Comparison of ENCODE assay signal across 9 cellular contexts in genomic region chr19:18684642-18684993, GRCh38. TPM values are rescaled to one million over a fixed set of nuclear protein-coding genes. Genes with fewer than 3 reads are reported as not detected.
A peak's percentile ranks its signal among the peaks of the same experiment; 100 is the strongest.
DNase-seq lines count a peak whose midpoint lies in the region; ATAC-seq, FAIRE-seq and TF ChIP-seq lines count a peak whose summit lies in the region.
"Had no signal": no experiment of that assay in that cellular context is flagged by ENCODE, and none has a peak within 500 bp of the region (broad histone marks: within the 10 kb centered on the region; RNA-seq: fewer than 3 reads in every experiment).

No MANE protein-coding gene starts in this region.

- H3K27ac Mint-ChIP-seq in naive B cell = peak overlapping the region in 2 of 6 donors; percentile 2 to 74

- no TSS peak for BruUV-seq in HepG2 (replicated peaks; lab: Mats Ljungman, UMichigan)

- peaks cover under 1% of the 10 kb centered on the region; the same call in 1 of the 2 replicates for H4K20me1 ChIP-seq in HepG2 (ENCODE audit: insufficient read depth, low read length)

- peaks cover 44% of the 10 kb centered on the region for H3K79me2 ChIP-seq in HepG2 (ENCODE audit: insufficient read depth, low read length)

- no peak for TF ChIP-seq POLR2A in HepG2 (IDR thresholded peaks at IDR 0.05; ENCODE audit: insufficient read depth in 1 of 2, low read depth in 2 of 2, low read length in 2 of 2)
- no peak for TF ChIP-seq POLR2A in right lobe of liver (IDR thresholded peaks at IDR 0.05)

- intact Hi-C loops in HepG2 (cut with micrococcal nuclease; ENCODE audit: unreplicated experiment) (loop anchor here (10.0 kb wide), 1 partner anchor 50 kb away; no protein-coding TSS in a partner anchor), right lobe of liver (cut with DNase I) (no loop called here)

- DNase-seq in HepG2 (ENCODE audit: low spot score) (no peak), right lobe of liver (no peak), adipocyte (ENCODE audit: low read depth) (no peak), naive B cell (no peak), DMS 273 (lab: John Stamatoyannopoulos, UW; ENCODE audit: unreplicated experiment) (no peak)
- DNase-seq: testis had no signal

- H3K9ac ChIP-seq in HepG2 (ENCODE audit: insufficient read depth, low read depth, low read length) = peak overlapping the region; percentile 68
- H3K9ac ChIP-seq in adipocyte (ENCODE audit: low read length) = peak overlapping the region; percentile 83

- TF ChIP-seq EP300 in HepG2 (IDR thresholded peaks at IDR 0.05; ENCODE audit: low read depth in 2 of 2, low read length in 2 of 2) (no peak), HepG2 (CRISPR knock-in tag; IDR thresholded peaks at IDR 0.05; ENCODE audit: borderline replicate concordance) (no peak)

- no peak for TF ChIP-seq RAD21 in HepG2 (CRISPR knock-in tag; IDR thresholded peaks at IDR 0.05)

- no peaks in the 10 kb centered on the region for H3K9me3 Mint-ChIP-seq in naive B cell

- H3K4me3 ChIP-seq in HepG2 (replicated peaks in 1 of 3; ENCODE audit: insufficient read depth in 1 of 3, low read depth in 2 of 3, low read length in 3 of 3) = peak overlapping the region; percentile 62 to 89 (median 86); a peak in 4 of 6 replicates
- H3K4me3 ChIP-seq in right lobe of liver = no peak overlapping the region
- peak overlapping the region; percentile 86 for H3K4me3 ChIP-seq in adipocyte (ENCODE audit: low read length)

- POLR2A ChIA-PET in HepG2 (lab: Yijun Ruan, JAX) = interaction anchor here (1.5 kb wide), 1 partner anchor 95 kb away, joined by 3 read pairs; no protein-coding TSS in a partner anchor

- no peaks in the 10 kb centered on the region for H3K36me3 ChIP-seq in HepG2 (replicated peaks in 1 of 2; ENCODE audit: control insufficient read depth in 1 of 2, insufficient read depth in 2 of 2, low read length in 2 of 2)
- H3K36me3 ChIP-seq in right lobe of liver = no peaks in the 10 kb centered on the region
- no peaks in the 10 kb centered on the region for H3K36me3 ChIP-seq in adipocyte (ENCODE audit: control insufficient read depth, insufficient read depth, low read length, severe bottlenecking)

- no peaks in the 10 kb centered on the region for H3K36me3 Mint-ChIP-seq in naive B cell

- H3K27me3 ChIP-seq in HepG2 (ENCODE audit: control insufficient read depth in 1 of 2, insufficient read depth in 2 of 2, low read length in 2 of 2) = no peaks in the 10 kb centered on the region; a peak in 1 of 5 replicates
- H3K27me3 ChIP-seq in right lobe of liver = no peaks in the 10 kb centered on the region
- no peaks in the 10 kb centered on the region for H3K27me3 ChIP-seq in adipocyte (replicated peaks; ENCODE audit: control insufficient read depth, insufficient read depth, low read length)
- H3K27me3 ChIP-seq: testis had no signal

- H3K9me3 ChIP-seq in HepG2 (ENCODE audit: low read length) (no peaks in the 10 kb centered on the region), right lobe of liver (no peaks in the 10 kb centered on the region), adipocyte (ENCODE audit: control insufficient read depth, low read length) (no peaks in the 10 kb centered on the region)
- H3K9me3 ChIP-seq: testis had no signal

- no peak for FAIRE-seq in HepG2 (lab: Jason Lieb, UNC)

- CTCF ChIA-PET in HepG2 (lab: Yijun Ruan, JAX; ENCODE audit: low intra/inter-chr PET ratio, low total read pairs) = no interaction called here

- no peak overlapping the region for H2AFZ ChIP-seq in HepG2 (ENCODE audit: low read length)

- H3K4me2 ChIP-seq in HepG2 (ENCODE audit: low read depth, low read length) = peak overlapping the region; percentile 100

- in situ Hi-C loops in HepG2 (cut with HindIII; ENCODE audit: extremely low pct_ligation_motif_present, low pct_unique_long_range_greater_than_20kb) = no loop called here

- no CpG with 5 or more reads among the region's 3 CpGs for WGBS in HepG2 (ENCODE audit: low lambda C conversion rate)
- WGBS in right lobe of liver (ENCODE audit: insufficient coverage, low coverage, low lambda C conversion rate, missing lambda C conversion rate) = no CpG with 5 or more reads among the region's 3 CpGs

- no peak overlapping the region for H3K27ac ChIP-seq in HepG2 (ENCODE audit: extremely low read length, insufficient read depth, low read length)
- H3K27ac ChIP-seq in right lobe of liver = no peak overlapping the region
- H3K27ac ChIP-seq: testis had no signal

- H3K4me1 Mint-ChIP-seq in naive B cell = peaks cover 17 to 63% (median 58%) of the 10 kb centered on the region in 3 donors

- TF ChIP-seq CTCF in HepG2 (CRISPR knock-in tag; IDR thresholded peaks at IDR 0.05) (no peak), right lobe of liver (IDR thresholded peaks at IDR 0.05) (no peak)

- H3K4me3 Mint-ChIP-seq in naive B cell = peak overlapping the region in 7 of 8 donors; percentile 45 to 90 (median 80)

- peak; percentile 27; the same call in 2 of the 3 replicates for ATAC-seq in HepG2
- ATAC-seq in right lobe of liver = no peak
- ATAC-seq in naive B cell (ENCODE audit: low read depth in 2 of 2) = no peak
- no peak for ATAC-seq in HG03025 (IDR thresholded peaks at IDR 0.05; ENCODE audit: low FRiP score, unreplicated experiment)
- no peak for ATAC-seq in HG02885 (IDR thresholded peaks at IDR 0.05; ENCODE audit: poor library complexity, unreplicated experiment)
- ATAC-seq in GM21528 (IDR thresholded peaks at IDR 0.05; ENCODE audit: low FRiP score, unreplicated experiment) = no peak

- H3K4me1 ChIP-seq in HepG2 (ENCODE audit: insufficient read depth, low read length) (peaks cover 37% of the 10 kb centered on the region), right lobe of liver (peaks cover 0 to 24% (median 0%) of the 10 kb centered on the region in 4 donors), adipocyte (ENCODE audit: control insufficient read depth, insufficient read depth, low read length) (peaks cover 33% of the 10 kb centered on the region)

- no peaks in the 10 kb centered on the region for H3K27me3 Mint-ChIP-seq in naive B cell

TF ChIP-seq in HepG2, 621 proteins besides CTCF, POLR2A, EP300 and RAD21 (continues in another document):
- TF ChIP-seq MTA1 (CRISPR knock-in tag; IDR thresholded peaks at IDR 0.05; ENCODE audit: borderline replicate concordance) = no peak
- TF ChIP-seq CREBL2 (CRISPR knock-in tag; IDR thresholded peaks at IDR 0.05; ENCODE audit: borderline replicate concordance) = no peak
- no peak for TF ChIP-seq RFXAP (CRISPR knock-in tag; IDR thresholded peaks at IDR 0.05; ENCODE audit: borderline replicate concordance)

RNA-seq across cellular contexts. Expression of gene CRTC1, which starts 1.1 kb away (rescaled TPM):
- total RNA-seq in HepG2 (2016; rRNA removed; fragmentation: Illumina TruSeq; extraction: Trizol) (1.3 and 2.0 TPM in 2 replicates), right lobe of liver (1 to 10 TPM; 1.7 to 7.2 (median 4.9) TPM)
- 1.1 and 1.4 TPM in 2 replicates for total RNA-seq in HepG2 (2016; cell fraction: cytosol; rRNA removed; fragmentation: Illumina TruSeq; extraction: Trizol; ENCODE audit: low read depth)
- 1.7 and 2.3 TPM in 2 replicates for total RNA-seq in HepG2 (2016; cell fraction: insoluble cytoplasmic fraction; rRNA removed; fragmentation: Illumina TruSeq; extraction: Trizol)
- total RNA-seq in HepG2 (2016; cell fraction: membrane; rRNA removed; fragmentation: Illumina TruSeq; extraction: Trizol) = 2.2 TPM in 2 replicates
- 3.1 and 3.5 TPM in 2 replicates for total RNA-seq in HepG2 (2016; cell fraction: nucleus; rRNA removed; fragmentation: Illumina TruSeq; extraction: Trizol)
- polyA plus RNA-seq in HepG2 (2011; rRNA removed) (2.7 and 3.2 TPM in 2 replicates), naive B cell (ENCODE audit: low read depth in 6 of 6) (1 to 10 TPM in 5 of 6 donors, not detected in 1; 1.4 to 2.4 (median 1.4) TPM)
- 0.50 and 0.95 TPM in 2 replicates for polyA plus RNA-seq in HepG2 (2011; cell fraction: cytosol; rRNA removed)
- polyA plus RNA-seq in HepG2 (2011; cell fraction: nucleus; rRNA removed) = 31.6 and 41.4 TPM in 2 replicates
- 6.5 and 6.6 TPM in 2 replicates for polyA plus RNA-seq in HepG2 (2012)
- polyA plus RNA-seq in HepG2 (2016; cell fraction: cytosol; fragmentation: Illumina TruSeq; extraction: Trizol; ENCODE audit: low read depth) = 2.6 and 2.8 TPM in 2 replicates
- polyA plus RNA-seq in HepG2 (2016; cell fraction: insoluble cytoplasmic fraction; fragmentation: Illumina TruSeq; extraction: Trizol; ENCODE audit: low read depth) = 5.0 and 6.1 TPM in 2 replicates
- 4.2 TPM in 2 replicates for polyA plus RNA-seq in HepG2 (2016; cell fraction: membrane; fragmentation: Illumina TruSeq; extraction: Trizol; ENCODE audit: low read depth)
- polyA plus RNA-seq in HepG2 (2016; cell fraction: nucleus; fragmentation: Illumina TruSeq; extraction: Trizol; ENCODE audit: insufficient read depth, low read depth) = 17.9 and 20.5 TPM in 2 replicates
- 1.4 and 2.3 TPM in 2 replicates for polyA minus RNA-seq in HepG2 (2011; rRNA and poly(A)+ RNA removed; ENCODE audit: low replicate concordance)
- 2.1 and 2.7 TPM in 2 replicates for polyA minus RNA-seq in HepG2 (2011; cell fraction: cytosol; rRNA and poly(A)+ RNA removed)
- polyA minus RNA-seq in HepG2 (2011; cell fraction: nucleus; rRNA and poly(A)+ RNA removed) = 5.2 and 5.5 TPM in 2 replicates

RNA-seq across cellular contexts. Expression of gene KLHL26, which starts 47.8 kb away (rescaled TPM):
- total RNA-seq in HepG2 (2016; rRNA removed; fragmentation: Illumina TruSeq; extraction: Trizol) (1.7 and 3.4 TPM in 2 replicates), right lobe of liver (1 to 10 TPM; 3.8 to 5.0 (median 4.7) TPM)
- 0.30 and 0.35 TPM in 2 replicates for total RNA-seq in HepG2 (2016; cell fraction: cytosol; rRNA removed; fragmentation: Illumina TruSeq; extraction: Trizol; ENCODE audit: low read depth)
- total RNA-seq in HepG2 (2016; cell fraction: insoluble cytoplasmic fraction; rRNA removed; fragmentation: Illumina TruSeq; extraction: Trizol) = 2.3 and 3.2 TPM in 2 replicates
- total RNA-seq in HepG2 (2016; cell fraction: membrane; rRNA removed; fragmentation: Illumina TruSeq; extraction: Trizol) = 1.5 TPM in 2 replicates
- total RNA-seq in HepG2 (2016; cell fraction: nucleus; rRNA removed; fragmentation: Illumina TruSeq; extraction: Trizol) = 2.7 and 3.4 TPM in 2 replicates
- polyA plus RNA-seq in HepG2 (2011; rRNA removed) (1.2 and 1.5 TPM in 2 replicates), naive B cell (ENCODE audit: low read depth in 6 of 6) (1 to 10 TPM in 5 of 6 donors, not detected in 1; 2.0 to 3.7 (median 3.6) TPM)
- 0.91 and 1.1 TPM in 2 replicates for polyA plus RNA-seq in HepG2 (2011; cell fraction: cytosol; rRNA removed)
- polyA plus RNA-seq in HepG2 (2011; cell fraction: nucleus; rRNA removed) = 3.2 and 6.3 TPM in 2 replicates
- polyA plus RNA-seq in HepG2 (2012) = 1.5 and 1.8 TPM in 2 replicates
- 0.21 and 0.23 TPM in 2 replicates for polyA plus RNA-seq in HepG2 (2016; cell fraction: cytosol; fragmentation: Illumina TruSeq; extraction: Trizol; ENCODE audit: low read depth)
- polyA plus RNA-seq in HepG2 (2016; cell fraction: insoluble cytoplasmic fraction; fragmentation: Illumina TruSeq; extraction: Trizol; ENCODE audit: low read depth) = 2.2 and 3.4 TPM in 2 replicates
- polyA plus RNA-seq in HepG2 (2016; cell fraction: membrane; fragmentation: Illumina TruSeq; extraction: Trizol; ENCODE audit: low read depth) = 0.58 and 0.76 TPM in 2 replicates
- 5.0 and 5.4 TPM in 2 replicates for polyA plus RNA-seq in HepG2 (2016; cell fraction: nucleus; fragmentation: Illumina TruSeq; extraction: Trizol; ENCODE audit: insufficient read depth, low read depth)
- 3.3 and 11.9 TPM in 2 replicates for polyA minus RNA-seq in HepG2 (2011; rRNA and poly(A)+ RNA removed; ENCODE audit: low replicate concordance)
- polyA minus RNA-seq in HepG2 (2011; cell fraction: cytosol; rRNA and poly(A)+ RNA removed) = 5.0 and 6.3 TPM in 2 replicates
- polyA minus RNA-seq in HepG2 (2011; cell fraction: nucleus; rRNA and poly(A)+ RNA removed) = 0.99 and 1.3 TPM in 2 replicates

Comparison
In these comparisons a context has a peak if more than half of its experiments do, and no peak if none do; other contexts are left out.
1. H3K4me3 ChIP-seq: peak in HepG2 (3 of 3) and adipocyte (single experiment); none in right lobe of liver (0 of 3).